In the genomic region with DNA sequence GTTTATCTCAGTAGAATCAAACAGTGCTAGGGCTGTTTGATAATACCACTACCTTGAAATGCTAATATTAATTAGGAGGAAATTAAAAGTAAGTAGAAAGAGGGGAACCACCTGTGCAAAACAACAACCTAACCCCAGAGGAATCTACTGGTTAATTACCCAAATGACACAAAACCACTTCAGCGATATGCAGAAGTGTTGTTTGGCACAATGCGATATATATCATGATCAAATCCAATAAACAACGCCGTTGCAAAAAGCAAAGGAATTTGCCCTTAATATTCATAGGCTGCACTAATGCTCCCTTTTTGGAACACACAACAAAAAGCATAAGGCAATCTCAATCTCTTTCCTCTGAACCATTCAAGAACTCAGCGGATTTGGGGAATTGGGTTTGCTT, we compare ENCODE assay signal across 9 cellular contexts.
DNase-seq lines count a peak whose midpoint lies in the region; ATAC-seq and TF ChIP-seq lines count a peak whose summit lies in the region.
"Had no signal": no experiment of that assay in that cellular context is flagged by ENCODE, and none has a peak within 500 bp of the region (broad histone marks: within the 10 kb centered on the region; RNA-seq: fewer than 3 reads in every experiment).

No MANE protein-coding gene starts in this region.

- peaks cover 17% of the 10 kb centered on the region for H3K36me3 Mint-ChIP-seq in stimulated activated effector memory CD8-positive, alpha-beta T cell treated with anti-CD3 and anti-CD28 coated beads, Interleukin-12 subunit alpha, Interleukin-12 subunit beta, amount 100 ng/mL, for 72 hours

- H3K4me3 Mint-ChIP-seq in stimulated activated effector memory CD8-positive, alpha-beta T cell treated with anti-CD3 and anti-CD28 coated beads, Interleukin-12 subunit alpha, Interleukin-12 subunit beta, amount 100 ng/mL, for 72 hours, result peak overlapping the region; percentile 86

- peaks cover 54% of the 10 kb centered on the region for H3K4me1 Mint-ChIP-seq in stimulated activated effector memory CD8-positive, alpha-beta T cell treated with anti-CD3 and anti-CD28 coated beads, Interleukin-12 subunit alpha, Interleukin-12 subunit beta, amount 100 ng/mL, for 72 hours

- no peak for ATAC-seq in stimulated activated effector memory CD8-positive, alpha-beta T cell treated with anti-CD3 and anti-CD28 coated beads, Interleukin-12 subunit alpha, Interleukin-12 subunit beta, amount 100 ng/mL, for 72 hours
- ATAC-seq in HG03097 (IDR thresholded peaks at IDR 0.05; ENCODE audit: low FRiP score, unreplicated experiment), result no peak

- H3K9me3 Mint-ChIP-seq in stimulated activated effector memory CD8-positive, alpha-beta T cell treated with anti-CD3 and anti-CD28 coated beads, Interleukin-12 subunit alpha, Interleukin-12 subunit beta, amount 100 ng/mL, for 72 hours, result peaks cover under 1% of the 10 kb centered on the region

- H3K4me3 ChIP-seq in WI38 (ENCODE audit: low read depth, low read length), result peak overlapping the region; percentile 96
- peak overlapping the region; percentile 91 for H3K4me3 ChIP-seq in iPS-11a (ENCODE audit: low read depth, low read length)

- in situ Hi-C loops in KBM-7 (cut with MboI; ENCODE audit: low pct_unique_long_range_greater_than_20kb, low sequenced_read_pairs), result loop anchor here (25.0 kb wide), 1 partner anchor 193 kb away; no protein-coding TSS in a partner anchor

- no peak for TF ChIP-seq CTCF in WI38 (IDR thresholded peaks at IDR 0.05; ENCODE audit: low read depth, low read length)

- H3K27ac Mint-ChIP-seq in stimulated activated effector memory CD8-positive, alpha-beta T cell treated with anti-CD3 and anti-CD28 coated beads, Interleukin-12 subunit alpha, Interleukin-12 subunit beta, amount 100 ng/mL, for 72 hours, result no peak overlapping the region

- DNase-seq in NCI-H1105 treated with DMSO at 0.1 percent for 48 hours (lab: John Stamatoyannopoulos, UW) (peak; percentile 18), NCI-H1105 (lab: John Stamatoyannopoulos, UW) (no peak), HK-2 (ENCODE audit: unreplicated experiment) (no peak), KBM-7 (no peak)
- DNase-seq in stimulated activated effector memory CD8-positive, alpha-beta T cell treated with anti-CD3 and anti-CD28 coated beads, Interleukin-12 subunit alpha, Interleukin-12 subunit beta, amount 100 ng/mL, for 72 hours (ENCODE audit: low spot score in 2 of 2), result no peak
- DNase-seq: activated effector memory CD4-positive, alpha-beta T cell treated with Interleukin-2 at 50 U/mL for 16 hours had no signal
